Comparison of ENCODE assay signal across 29 cellular contexts in genomic region chr1:33176887-33177286, GRCh38.
"Had no signal": no experiment of that assay in that cellular context is flagged by ENCODE, and none has a peak within 500 bp of the region (broad histone marks: within the 10 kb centered on the region; RNA-seq: fewer than 3 reads in every experiment).

No MANE protein-coding gene starts in this region.

- H3K27ac Mint-ChIP-seq: activated CD4-positive, alpha-beta T cell treated with anti-CD3 and anti-CD28 coated beads for 36 hours; activated naive CD4-positive, alpha-beta T cell treated with anti-CD3 and anti-CD28 coated beads for 36 hours; activated naive CD8-positive, alpha-beta T cell treated with anti-CD3 and anti-CD28 coated beads, Interleukin-2, amount 10 ng/mL, durations not matched to agents 7 days and 5 days; activated T-cell treated with anti-CD3 and anti-CD28 coated beads, Interleukin-2, amount 50 U/mL, for 24 hours; activated T-helper 17 cell treated with anti-CD3 and anti-CD28 coated beads, Interleukin-2, amount 50 U/mL, for 72 hours; memory B cell; neural progenitor cell; stimulated activated effector memory CD8-positive, alpha-beta T cell treated with anti-CD3 and anti-CD28 coated beads, Interleukin-12 subunit alpha, Interleukin-12 subunit beta, amount 100 ng/mL, for 72 hours; stimulated activated naive CD8-positive, alpha-beta T cell treated with anti-CD3 and anti-CD28 coated beads, Interleukin-15, amount 100 ng/mL, for 72 hours; T-helper 1 cell treated with Interleukin-12 subunit alpha and Interleukin-12 subunit beta and Interleukin-4 antibody, amounts not matched to agents 30 μg/mL and 1 μg/mL, for 36 hours; WTC11 had no signal

- H3K36me3 Mint-ChIP-seq: brain; neural progenitor cell; stimulated activated effector memory CD8-positive, alpha-beta T cell treated with anti-CD3 and anti-CD28 coated beads, Interleukin-12 subunit alpha, Interleukin-12 subunit beta, amount 100 ng/mL, for 72 hours; WTC11 had no signal

- H3K27me3 Mint-ChIP-seq: activated CD4-positive, alpha-beta T cell treated with anti-CD3 and anti-CD28 coated beads for 36 hours; activated naive CD8-positive, alpha-beta T cell treated with anti-CD3 and anti-CD28 coated beads, Interleukin-2, amount 10 ng/mL, durations not matched to agents 7 days and 5 days; activated T-cell treated with anti-CD3 and anti-CD28 coated beads, Interleukin-2, amount 50 U/mL, for 24 hours; activated T-helper 17 cell treated with anti-CD3 and anti-CD28 coated beads, Interleukin-2, amount 50 U/mL, for 72 hours; memory B cell; naive B cell; stimulated activated naive CD8-positive, alpha-beta T cell treated with anti-CD3 and anti-CD28 coated beads, Interleukin-15, amount 100 ng/mL, for 72 hours had no signal

- DNase-seq: activated CD4-positive, alpha-beta T cell treated with anti-CD3 and anti-CD28 coated beads for 36 hours; activated CD4-positive, alpha-beta T cell treated with anti-CD3 and anti-CD28 coated beads, Interleukin-2, amount 50 U/mL, for 4 hours; activated CD8-positive, alpha-beta memory T cell treated with anti-CD3 and anti-CD28 coated beads for 24 hours; activated CD8-positive, alpha-beta memory T cell treated with anti-CD3 and anti-CD28 coated beads, Interleukin-2, amount 50 U/mL, for 4 hours; activated naive CD4-positive, alpha-beta T cell treated with anti-CD3 and anti-CD28 coated beads for 36 hours; activated naive CD8-positive, alpha-beta T cell treated with anti-CD3 and anti-CD28 coated beads, Interleukin-2, amount 10 ng/mL, durations not matched to agents 7 days and 5 days; activated T-cell treated with anti-CD3 and anti-CD28 coated beads, Interleukin-2, amount 50 U/mL, for 24 hours; central memory CD4-positive, alpha-beta T cell; colonic mucosa; heart right ventricle; left colon; mucosa of descending colon; naive B cell; ovary; stimulated activated CD4-positive, alpha-beta T cell treated with anti-CD3 and anti-CD28 coated beads, Interleukin-2, amount 100 ng/mL, for 24 hours; stimulated activated naive CD8-positive, alpha-beta T cell treated with anti-CD3 and anti-CD28 coated beads, Interleukin-15, amount 100 ng/mL, for 72 hours had no signal

- H3K4me3 Mint-ChIP-seq: activated CD4-positive, alpha-beta T cell treated with anti-CD3 and anti-CD28 coated beads for 36 hours; activated naive CD4-positive, alpha-beta T cell treated with anti-CD3 and anti-CD28 coated beads for 36 hours; activated naive CD8-positive, alpha-beta T cell treated with anti-CD3 and anti-CD28 coated beads, Interleukin-2, amount 10 ng/mL, durations not matched to agents 7 days and 5 days; activated T-cell treated with anti-CD3 and anti-CD28 coated beads, Interleukin-2, amount 50 U/mL, for 24 hours; activated T-helper 17 cell treated with anti-CD3 and anti-CD28 coated beads, Interleukin-2, amount 50 U/mL, for 72 hours; memory B cell; neural progenitor cell; stimulated activated effector memory CD8-positive, alpha-beta T cell treated with anti-CD3 and anti-CD28 coated beads, Interleukin-12 subunit alpha, Interleukin-12 subunit beta, amount 100 ng/mL, for 72 hours; stimulated activated naive CD8-positive, alpha-beta T cell treated with anti-CD3 and anti-CD28 coated beads, Interleukin-15, amount 100 ng/mL, for 72 hours; T-helper 1 cell treated with Interleukin-12 subunit alpha and Interleukin-12 subunit beta and Interleukin-4 antibody, amounts not matched to agents 30 μg/mL and 1 μg/mL, for 36 hours; WTC11 had no signal

- H3K9me3 Mint-ChIP-seq: activated naive CD4-positive, alpha-beta T cell treated with anti-CD3 and anti-CD28 coated beads for 36 hours; activated naive CD8-positive, alpha-beta T cell treated with anti-CD3 and anti-CD28 coated beads, Interleukin-2, amount 10 ng/mL, durations not matched to agents 7 days and 5 days; activated T-cell treated with anti-CD3 and anti-CD28 coated beads, Interleukin-2, amount 50 U/mL, for 24 hours; activated T-helper 17 cell treated with anti-CD3 and anti-CD28 coated beads, Interleukin-2, amount 50 U/mL, for 72 hours; memory B cell; naive B cell; neural progenitor cell; stimulated activated effector memory CD8-positive, alpha-beta T cell treated with anti-CD3 and anti-CD28 coated beads, Interleukin-12 subunit alpha, Interleukin-12 subunit beta, amount 100 ng/mL, for 72 hours; stimulated activated naive CD8-positive, alpha-beta T cell treated with anti-CD3 and anti-CD28 coated beads, Interleukin-15, amount 100 ng/mL, for 72 hours; T-helper 1 cell treated with Interleukin-12 subunit alpha and Interleukin-12 subunit beta and Interleukin-4 antibody, amounts not matched to agents 30 μg/mL and 1 μg/mL, for 36 hours; WTC11 had no signal

- H3K9ac ChIP-seq: neural progenitor cell had no signal

- H3K4me1 ChIP-seq: neural progenitor cell, prostate gland had no signal

- H3K27ac ChIP-seq: colonic mucosa, epithelial cell of prostate, neural progenitor cell, ovary, prostate gland, right atrium auricular region, thoracic aorta, upper lobe of left lung had no signal

- H3K36me3 ChIP-seq: colonic mucosa, neural progenitor cell, ovary, prostate gland, right atrium auricular region, thoracic aorta, upper lobe of left lung had no signal

- H3K9me3 ChIP-seq: colonic mucosa, heart right ventricle, mucosa of descending colon, ovary, prostate gland, right atrium auricular region, thoracic aorta, upper lobe of left lung had no signal

- H3K4me3 ChIP-seq: colonic mucosa, heart right ventricle, mucosa of descending colon, neural progenitor cell, ovary, prostate gland, right atrium auricular region, skin epidermis, thoracic aorta, upper lobe of left lung had no signal

- ATAC-seq: activated CD4-positive, alpha-beta T cell treated with anti-CD3 and anti-CD28 coated beads for 36 hours; activated T-helper 17 cell treated with anti-CD3 and anti-CD28 coated beads, Interleukin-2, amount 50 U/mL, for 72 hours; heart right ventricle; left colon; mucosa of descending colon; stimulated activated effector memory CD8-positive, alpha-beta T cell treated with anti-CD3 and anti-CD28 coated beads, Interleukin-12 subunit alpha, Interleukin-12 subunit beta, amount 100 ng/mL, for 72 hours; stimulated activated naive CD8-positive, alpha-beta T cell treated with anti-CD3 and anti-CD28 coated beads, Interleukin-15, amount 100 ng/mL, for 72 hours; WTC11 had no signal

- H3K27me3 ChIP-seq: colonic mucosa, heart right ventricle, ovary, right atrium auricular region, upper lobe of left lung had no signal
